ENCODE assay signal across 21 cellular contexts in genomic region chr7:27685209-27685608, GRCh38. TPM values are rescaled to one million over a fixed set of nuclear protein-coding genes. Genes with fewer than 3 reads are reported as not detected.
DNase-seq lines count a peak whose midpoint lies in the region; ATAC-seq and TF ChIP-seq lines count a peak whose summit lies in the region.
"Had no signal": no experiment of that assay in that cellular context is flagged by ENCODE, and none has a peak within 500 bp of the region (broad histone marks: within the 10 kb centered on the region; RNA-seq: fewer than 3 reads in every experiment).

No MANE protein-coding gene starts in this region.

- H4K20me1 ChIP-seq in HCT116 (ENCODE audit: insufficient read depth), result no peaks in the 10 kb centered on the region
- no peaks in the 10 kb centered on the region for H4K20me1 ChIP-seq in OCI-LY7 (ENCODE audit: insufficient read depth, low read length)

- no peak overlapping the region for H3K4me3 ChIP-seq in HCT116 (replicated peaks in 1 of 2; ENCODE audit: low read depth in 1 of 2, low read length in 2 of 2)
- H3K4me3 ChIP-seq in MG63, result no peak overlapping the region
- no peak overlapping the region for H3K4me3 ChIP-seq in OCI-LY7 (ENCODE audit: low read depth, low read length, poor library complexity, severe bottlenecking)
- H3K4me3 ChIP-seq: GM23338 had no signal

- H3K27me3 ChIP-seq in HCT116 (ENCODE audit: insufficient read depth, low read length) (no peaks in the 10 kb centered on the region), MG63 (no peaks in the 10 kb centered on the region)
- H3K27me3 ChIP-seq: BE2C had no signal

- intact Hi-C loops in HCT116 (cut with micrococcal nuclease), result loop anchor here (5.0 kb wide), 2 partner anchors 57 to 87 kb away; partner anchors contain the start of gene TAX1BP1
- intact Hi-C loops in OCI-LY7 (cut with micrococcal nuclease; ENCODE audit: unreplicated experiment), result no loop called here

- H3K36me3 ChIP-seq in HCT116 (ENCODE audit: control insufficient read depth in 1 of 2, insufficient read depth in 2 of 2, low read length in 2 of 2) (no peaks in the 10 kb centered on the region), MG63 (no peaks in the 10 kb centered on the region), OCI-LY7 (ENCODE audit: insufficient read depth, low read length) (no peaks in the 10 kb centered on the region)
- H3K36me3 ChIP-seq: BE2C had no signal

- no peak for TF ChIP-seq CTCF in HCT116 (IDR thresholded peaks at IDR 0.05 in 2 of 3, conservative IDR thresholded peaks at IDR 0.05 in 1 of 3; ENCODE audit: borderline replicate concordance in 1 of 3, insufficient read depth in 1 of 3, low read depth in 2 of 3, low read length in 2 of 3)
- no peak for TF ChIP-seq CTCF in OCI-LY7 (conservative IDR thresholded peaks at IDR 0.05; ENCODE audit: low read length)

- no peak overlapping the region for H2AFZ ChIP-seq in HCT116 (ENCODE audit: low read depth, low read length, poor library complexity, severe bottlenecking)
- no peak overlapping the region for H2AFZ ChIP-seq in OCI-LY7 (ENCODE audit: low read length)
- H2AFZ ChIP-seq: GM23338 had no signal

- H3K27ac ChIP-seq in HCT116 (ENCODE audit: low read depth, low read length), result no peak overlapping the region
- H3K27ac ChIP-seq in OCI-LY7 (ENCODE audit: low read depth, low read length, poor library complexity, severe bottlenecking), result no peak overlapping the region
- H3K27ac ChIP-seq: HL-60 had no signal

- H3K4me2 ChIP-seq in HCT116 (ENCODE audit: low read length) (peak overlapping the region; percentile 35), OCI-LY7 (ENCODE audit: low read length) (no peak overlapping the region)
- H3K4me2 ChIP-seq: GM23338 had no signal

- H3K9me2 ChIP-seq in HCT116 (ENCODE audit: insufficient read depth) (no peaks in the 10 kb centered on the region), OCI-LY7 (ENCODE audit: insufficient read depth, low read length) (no peaks in the 10 kb centered on the region)

- TF ChIP-seq RAD21 in HCT116 (IDR thresholded peaks at IDR 0.05; ENCODE audit: low read depth), result no peak

- TF ChIP-seq POLR2A in HCT116 (IDR thresholded peaks at IDR 0.05; ENCODE audit: borderline replicate concordance, extremely low read depth, insufficient read depth, insufficient read length), result no peak

- DNase-seq in ELR (ENCODE audit: low read depth) (peak; percentile 20), HCT116 (ENCODE audit: low read depth, low spot score) (no peak), MG63 (peak; percentile 28), astrocyte of the hippocampus (ENCODE audit: low read depth, low spot score) (peak; percentile 15), OCI-LY7 (ENCODE audit: low spot score) (no peak)
- no peak for DNase-seq in activated T-cell treated with anti-CD3 and anti-CD28 coated beads, Interleukin-2, amount 50 U/mL, for 1 hour
- DNase-seq: ACHN; BE2C; C1 segment of cervical spinal cord; CD4-positive, CD25-positive, alpha-beta regulatory T cell; CD8-positive, alpha-beta memory T cell; COR-L47; DMS 273 treated with DMSO at 0.1 percent for 48 hours; DMS53; GDM1; H7; IMR-90; KBM-7 had no signal

- CTCF ChIA-PET in HCT116 (lab: Charles Lee), result no interaction called here
- CTCF ChIA-PET in OCI-LY7 (lab: Charles Lee; ENCODE audit: unreplicated experiment), result no interaction called here

- H3K9ac ChIP-seq in HCT116 (ENCODE audit: low read length), result no peak overlapping the region

- no peak for ATAC-seq in HCT116
- ATAC-seq in HG03354 (IDR thresholded peaks at IDR 0.05; ENCODE audit: poor library complexity, severe bottlenecking, unreplicated experiment), result no peak
- ATAC-seq: GM23338 had no signal

- H3K4me1 ChIP-seq in HCT116 (ENCODE audit: control insufficient read depth in 1 of 2, insufficient read depth in 2 of 2, low read length in 2 of 2), result peaks cover 0 to 18% of the 10 kb centered on the region in 2 experiments; a peak in 2 of 4 replicates
- H3K4me1 ChIP-seq in OCI-LY7 (ENCODE audit: insufficient read depth, low read length, poor library complexity, severe bottlenecking), result peaks cover 10% of the 10 kb centered on the region
- H3K4me1 ChIP-seq: BE2C had no signal

- RAD21 ChIA-PET in HCT116 (lab: Charles Lee; ENCODE audit: low non-redundant PET in 1 of 2, low total read pairs in 2 of 2, uncharacterized antibody in 2 of 2, unreplicated experiment in 2 of 2), result no interaction called here

- H3K9me3 ChIP-seq in HCT116 (ENCODE audit: control insufficient read depth in 1 of 2, insufficient read depth in 1 of 2, low read depth in 1 of 2, low read length in 2 of 2) (no peaks in the 10 kb centered on the region), MG63 (no peaks in the 10 kb centered on the region), OCI-LY7 (ENCODE audit: low read length) (no peaks in the 10 kb centered on the region)
- H3K9me3 ChIP-seq: BE2C had no signal

- no peaks in the 10 kb centered on the region for H3K79me2 ChIP-seq in HCT116 (ENCODE audit: insufficient read depth, low read length)
- no peaks in the 10 kb centered on the region for H3K79me2 ChIP-seq in OCI-LY7 (ENCODE audit: insufficient read depth, low read depth, low read length)

- POLR2A ChIA-PET in HCT116 (lab: Charles Lee) (no interaction called here), OCI-LY7 (lab: Charles Lee) (no interaction called here)

- BruUV-seq in HCT116 (replicated peaks; lab: Mats Ljungman, UMichigan), result no TSS peak
- no TSS peak for BruUV-seq in OCI-LY7 (replicated peaks; lab: Mats Ljungman, UMichigan)

TF ChIP-seq in HCT116, 20 proteins besides CTCF, POLR2A, EP300 and RAD21:
- TF ChIP-seq ATF3 (IDR thresholded peaks at IDR 0.05) (no peak), POLR2AphosphoS5 (IDR thresholded peaks at IDR 0.05; ENCODE audit: low read depth, low read length) (no peak), ELF1 (IDR thresholded peaks at IDR 0.05; ENCODE audit: borderline replicate concordance, low read depth) (no peak), CBX3 (IDR thresholded peaks at IDR 0.05; ENCODE audit: low read depth) (no peak), FOSL1 (IDR thresholded peaks at IDR 0.05; ENCODE audit: low read depth) (no peak), ZBTB33 (IDR thresholded peaks at IDR 0.05; ENCODE audit: extremely low read depth, insufficient replicate concordance, low read length) (no peak), EZH2 (IDR thresholded peaks at IDR 0.05) (no peak), REST (IDR thresholded peaks at IDR 0.05; ENCODE audit: low read depth) (no peak), SRF (IDR thresholded peaks at IDR 0.05; ENCODE audit: low read depth) (no peak), CEBPB (IDR thresholded peaks at IDR 0.05; ENCODE audit: low read depth) (no peak)

RNA-seq across cellular contexts. Expression of gene HIBADH, which starts 22.5 kb away (rescaled TPM):
- total RNA-seq in HCT116 (2021; ENCODE audit: unreplicated experiment), result 32.4 TPM
- polyA plus RNA-seq in HCT116 (2012), result 20.8 and 24.6 TPM in 2 replicates
- total RNA-seq in MG63 (2014; rRNA removed; shearing (Covaris generic); ENCODE audit: low replicate concordance), result 19.0 and 31.0 TPM in 2 replicates
- total RNA-seq in OCI-LY7 (2014; rRNA removed; shearing (Covaris generic)), result 22.8 and 24.0 TPM in 2 replicates
- 19.2 TPM in 2 replicates for total RNA-seq in OCI-LY7 (2022)

RNA-seq across cellular contexts. Expression of gene TAX1BP1, which starts 54.8 kb away (rescaled TPM):
- 68.1 TPM for total RNA-seq in HCT116 (2021; ENCODE audit: unreplicated experiment)
- polyA plus RNA-seq in HCT116 (2012), result 50.5 and 61.4 TPM in 2 replicates
- total RNA-seq in MG63 (2014; rRNA removed; shearing (Covaris generic); ENCODE audit: low replicate concordance), result 18.6 and 27.3 TPM in 2 replicates
- 24.2 and 27.9 TPM in 2 replicates for total RNA-seq in OCI-LY7 (2014; rRNA removed; shearing (Covaris generic))
- total RNA-seq in OCI-LY7 (2022), result 49.7 and 54.3 TPM in 2 replicates

Comparison
In these comparisons a context has a peak if more than half of its experiments do, and no peak if none do; other contexts are left out.
1. DNase-seq: peak in ELR (single experiment), MG63 (single experiment) and astrocyte of the hippocampus (single experiment); none in HCT116 (single experiment), OCI-LY7 (single experiment) and activated T-cell treated with anti-CD3 and anti-CD28 coated beads, Interleukin-2, amount 50 U/mL, for 1 hour (single experiment).